Comparison of ENCODE assay signal across 8 cellular contexts in genomic region chr17:50866261-50866949, GRCh38. TPM values are rescaled to one million over a fixed set of nuclear protein-coding genes. Genes with fewer than 3 reads are reported as not detected.
DNase-seq lines count a peak whose midpoint lies in the region; ATAC-seq and TF ChIP-seq lines count a peak whose summit lies in the region.

TOB1 (minus strand) TSS chr17:50866354; CDS start chr17:50864017, 2,337 bp downstream.

- H3K27me3 ChIP-seq in kidney epithelial cell (ENCODE audit: control insufficient read depth, insufficient read depth, low read length): no peaks in the 10 kb centered on the region

- DNase-seq in AML-193 (lab: John Stamatoyannopoulos, UW) (peak; percentile 94 to 99), NCI-H460 (ENCODE audit: extremely low read depth, low read depth) (peak; percentile 98), cerebellar cortex (ENCODE audit: low spot score) (peak; percentile 98), kidney epithelial cell (ENCODE audit: low read depth) (peak; percentile 84)
- peak; percentile 97 for DNase-seq in activated CD4-positive, CD25-positive, alpha-beta regulatory T cell treated with anti-CD3 and anti-CD28 coated beads, Interleukin-2, amount 50 U/mL, for 72 hours
- DNase-seq in stimulated activated CD4-positive, alpha-beta T cell treated with anti-CD3 and anti-CD28 coated beads, Interleukin-15, amount 100 ng/mL, for 24 hours: peak; percentile 98

- no peaks in the 10 kb centered on the region for H3K36me3 ChIP-seq in kidney epithelial cell (ENCODE audit: control insufficient read depth, insufficient read depth, low read length)

- TF ChIP-seq POLR2A in GM19099 (IDR thresholded peaks at IDR 0.05; ENCODE audit: extremely low read depth, insufficient read length, low read depth): peak; percentile 100

- ATAC-seq in HG03378 (IDR thresholded peaks at IDR 0.05; ENCODE audit: unreplicated experiment): peak; percentile 56

- TF ChIP-seq CTCF in kidney epithelial cell (IDR thresholded peaks at IDR 0.05; ENCODE audit: insufficient read depth, low read length, poor library complexity, severe bottlenecking): no peak

- peak within 1 kb of the TSS; percentile 78 for H3K4me3 ChIP-seq in kidney epithelial cell (ENCODE audit: low read depth, low read length)

RNA-seq across cellular contexts. Expression of gene TOB1, which starts in this region (rescaled TPM):
- total RNA-seq in NCI-H460 (2014; rRNA removed; shearing (Covaris generic)): 51.5 and 58.4 TPM in 2 replicates
- polyA plus RNA-seq in NCI-H460 (2014; cell fraction: nucleus; rRNA removed): 26.5 and 27.1 TPM in 2 replicates
- total RNA-seq in kidney epithelial cell: 11.4 and 12.6 TPM in 2 replicates

Comparison
In these comparisons a context has a peak if more than half of its experiments do, and no peak if none do; other contexts are left out.
1. Peak in every context shown above with its lines: DNase-seq, ATAC-seq and H3K4me3 ChIP-seq.